27 cellular contexts compared by ENCODE assay signal in the genomic region with DNA sequence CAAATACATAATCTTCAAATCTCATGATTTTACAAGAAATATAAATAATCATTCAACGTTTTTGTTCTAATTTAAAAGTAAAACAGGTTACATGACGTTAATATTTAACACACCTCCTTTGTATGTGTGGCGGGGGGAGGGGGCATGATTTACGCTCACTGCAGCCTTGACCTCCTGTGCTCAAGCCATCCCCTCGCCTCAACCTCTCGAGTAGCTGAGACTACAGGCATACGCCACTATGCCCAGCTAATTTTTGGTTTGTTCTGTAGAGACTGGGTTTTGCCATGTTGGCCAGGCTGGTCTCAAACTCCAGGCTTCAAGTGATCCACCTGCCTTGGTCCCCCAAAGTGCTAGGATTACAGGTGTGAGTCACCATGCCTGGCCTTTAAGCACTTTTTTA. TPM values are rescaled to one million over a fixed set of nuclear protein-coding genes. Genes with fewer than 3 reads are reported as not detected.
"Had no signal": no experiment of that assay in that cellular context is flagged by ENCODE, and none has a peak within 500 bp of the region (broad histone marks: within the 10 kb centered on the region; RNA-seq: fewer than 3 reads in every experiment).

No MANE protein-coding gene starts in this region.

- H3K36me3 Mint-ChIP-seq: natural killer cell; neural progenitor cell; stimulated activated effector memory CD8-positive, alpha-beta T cell treated with anti-CD3 and anti-CD28 coated beads, Interleukin-12 subunit alpha, Interleukin-12 subunit beta, amount 100 ng/mL, for 72 hours; stimulated activated naive B cell treated with anti-CD40 and anti-IgM and Interleukin-4, amounts not matched to agents 10 μg/mL and 1 μg/mL and 100 μg/mL, for 72 hours had no signal

- H3K27ac Mint-ChIP-seq: natural killer cell; neural progenitor cell; progenitor cell of endocrine pancreas; stimulated activated effector memory CD8-positive, alpha-beta T cell treated with anti-CD3 and anti-CD28 coated beads, Interleukin-12 subunit alpha, Interleukin-12 subunit beta, amount 100 ng/mL, for 72 hours; stimulated activated naive B cell treated with anti-CD40 and anti-IgM and Interleukin-4, amounts not matched to agents 10 μg/mL and 1 μg/mL and 100 μg/mL, for 72 hours; stimulated activated naive CD8-positive, alpha-beta T cell treated with anti-CD3 and anti-CD28 coated beads, Interleukin-15, Interleukin-2, amounts not matched to agents 100 ng/mL and 50 ng/mL, for 24 hours had no signal

- H3K36me3 ChIP-seq: neural progenitor cell, ovary, right lobe of liver, sigmoid colon, stomach, thoracic aorta, thyroid gland, tibial nerve, upper lobe of left lung, vagina had no signal

- H3K79me2 ChIP-seq: parathyroid adenoma had no signal

- H3K27me3 ChIP-seq: ovary, right lobe of liver, sigmoid colon, stomach, thyroid gland, tibial nerve, upper lobe of left lung, vagina had no signal

- H3K9me3 Mint-ChIP-seq: neural progenitor cell; stimulated activated effector memory CD8-positive, alpha-beta T cell treated with anti-CD3 and anti-CD28 coated beads, Interleukin-12 subunit alpha, Interleukin-12 subunit beta, amount 100 ng/mL, for 72 hours; stimulated activated naive B cell treated with anti-CD40 and anti-IgM and Interleukin-4, amounts not matched to agents 10 μg/mL and 1 μg/mL and 100 μg/mL, for 72 hours; stimulated activated naive CD8-positive, alpha-beta T cell treated with anti-CD3 and anti-CD28 coated beads, Interleukin-15, Interleukin-2, amounts not matched to agents 100 ng/mL and 50 ng/mL, for 24 hours had no signal

- H3K4me1 ChIP-seq: parathyroid adenoma, right lobe of liver, sigmoid colon, stomach, thyroid gland, tibial nerve, upper lobe of left lung, vagina had no signal

- H3K4me3 ChIP-seq: neural progenitor cell, ovary, psoas muscle, right lobe of liver, sigmoid colon, stomach, thoracic aorta, thyroid gland, tibial nerve, upper lobe of left lung, vagina had no signal

- H2AFZ ChIP-seq: neural progenitor cell, parathyroid adenoma had no signal

- DNase-seq: natural killer cell; occipital lobe; ovary; posterior cingulate gyrus; psoas muscle; right cardiac atrium; right lobe of liver; sigmoid colon; small intestine; stimulated activated CD4-positive, alpha-beta T cell treated with anti-CD3 and anti-CD28 coated beads, Interleukin-15, amount 100 ng/mL, for 24 hours; stimulated activated CD4-positive, alpha-beta T cell treated with anti-CD3 and anti-CD28 coated beads, Interleukin-2, amount 100 ng/mL, for 24 hours; stimulated activated CD4-positive, alpha-beta T cell treated with anti-CD3 and anti-CD28 coated beads, Interleukin-2, amount 100 ng/mL, for 48 hours; stimulated activated CD4-positive, alpha-beta T cell treated with anti-CD3 and anti-CD28 coated beads, Interleukin-4, amount 100 ng/mL, for 24 hours; stimulated activated naive B cell treated with anti-CD40 and anti-IgM and Interleukin-4, amounts not matched to agents 10 μg/mL and 1 μg/mL and 100 μg/mL, for 72 hours; stimulated activated naive CD4-positive, alpha-beta T cell treated with Interleukin-2 at 50 U/mL for 16 hours; stomach; thyroid gland; trophoblast cell; upper lobe of left lung had no signal

- H3K4me1 Mint-ChIP-seq: natural killer cell; stimulated activated effector memory CD8-positive, alpha-beta T cell treated with anti-CD3 and anti-CD28 coated beads, Interleukin-12 subunit alpha, Interleukin-12 subunit beta, amount 100 ng/mL, for 72 hours; stimulated activated naive B cell treated with anti-CD40 and anti-IgM and Interleukin-4, amounts not matched to agents 10 μg/mL and 1 μg/mL and 100 μg/mL, for 72 hours had no signal

- H3K4me3 Mint-ChIP-seq: natural killer cell; neural progenitor cell; stimulated activated effector memory CD8-positive, alpha-beta T cell treated with anti-CD3 and anti-CD28 coated beads, Interleukin-12 subunit alpha, Interleukin-12 subunit beta, amount 100 ng/mL, for 72 hours; stimulated activated naive B cell treated with anti-CD40 and anti-IgM and Interleukin-4, amounts not matched to agents 10 μg/mL and 1 μg/mL and 100 μg/mL, for 72 hours; stimulated activated naive CD8-positive, alpha-beta T cell treated with anti-CD3 and anti-CD28 coated beads, Interleukin-15, Interleukin-2, amounts not matched to agents 100 ng/mL and 50 ng/mL, for 24 hours had no signal

- ATAC-seq: natural killer cell; psoas muscle; right cardiac atrium; right lobe of liver; stimulated activated effector memory CD8-positive, alpha-beta T cell treated with anti-CD3 and anti-CD28 coated beads, Interleukin-12 subunit alpha, Interleukin-12 subunit beta, amount 100 ng/mL, for 72 hours; stimulated activated naive B cell treated with anti-CD40 and anti-IgM and Interleukin-4, amounts not matched to agents 10 μg/mL and 1 μg/mL and 100 μg/mL, for 72 hours had no signal

- H3K4me2 ChIP-seq: neural progenitor cell had no signal

- H3K27ac ChIP-seq: neural progenitor cell, ovary, parathyroid adenoma, psoas muscle, right lobe of liver, sigmoid colon, stomach, thoracic aorta, thyroid gland, tibial nerve, upper lobe of left lung, vagina had no signal

RNA-seq across cellular contexts. Expression of a gene that starts 7.2 kb away (rescaled TPM):
- total RNA-seq: natural killer cell had no signal
